13 cellular contexts compared by ENCODE assay signal in genomic region chr20:51586005-51586440, GRCh38. TPM values are rescaled to one million over a fixed set of nuclear protein-coding genes. Genes with fewer than 3 reads are reported as not detected.
A peak's percentile ranks its signal among the peaks of the same experiment; 100 is the strongest.
DNase-seq lines count a peak whose midpoint lies in the region; ATAC-seq, FAIRE-seq and TF ChIP-seq lines count a peak whose summit lies in the region.
"Had no signal": no experiment of that assay in that cellular context is flagged by ENCODE, and none has a peak within 500 bp of the region (broad histone marks: within the 10 kb centered on the region; RNA-seq: fewer than 3 reads in every experiment).

No MANE protein-coding gene starts in this region.

- H3K9me3 ChIP-seq in RWPE2 (ENCODE audit: severe bottlenecking): no peaks in the 10 kb centered on the region
- no peaks in the 10 kb centered on the region for H3K9me3 ChIP-seq in fibroblast of lung (ENCODE audit: control insufficient read depth, insufficient read depth, low read depth, low read length)

- H3K4me1 ChIP-seq in ACC112 (ENCODE audit: control insufficient read depth, insufficient read depth, low read length, unreplicated experiment): peaks cover 10% of the 10 kb centered on the region
- H3K4me1 ChIP-seq in RWPE2 (ENCODE audit: insufficient read depth, poor library complexity, severe bottlenecking): peaks cover 7% of the 10 kb centered on the region
- H3K4me1 ChIP-seq in fibroblast of lung (ENCODE audit: control insufficient read depth, extremely low read depth, insufficient read depth, low read length): peaks cover 2% of the 10 kb centered on the region

- no peaks in the 10 kb centered on the region for H4K20me1 ChIP-seq in fibroblast of lung (ENCODE audit: control insufficient read depth, extremely low read depth, insufficient read depth, low read length)

- ATAC-seq in RWPE2 (ENCODE audit: low read depth): peak; percentile 89
- no peak for ATAC-seq in GM18907 (IDR thresholded peaks at IDR 0.05; ENCODE audit: unreplicated experiment)
- ATAC-seq in GM19023 (IDR thresholded peaks at IDR 0.05; ENCODE audit: unreplicated experiment): no peak
- ATAC-seq: CD8-positive, alpha-beta T cell; stimulated activated naive CD8-positive, alpha-beta T cell treated with anti-CD3 and anti-CD28 coated beads, Interleukin-15, Interleukin-2, amounts not matched to agents 100 U/mL and 50 U/mL, for 24 hours had no signal

- no peak overlapping the region for H3K4me2 ChIP-seq in fibroblast of lung (ENCODE audit: extremely low read depth, insufficient read depth, low read length)

- H2AFZ ChIP-seq in ACC112 (ENCODE audit: low read length, unreplicated experiment) (no peak overlapping the region), fibroblast of lung (ENCODE audit: low read length) (no peak overlapping the region)

- no peak for FAIRE-seq in H54 (lab: Jason Lieb, UNC)
- FAIRE-seq: GM12891 had no signal

- DNase-seq in H54 (ENCODE audit: insufficient read length, low spot score): peak; percentile 66
- no peak for DNase-seq in RWPE2 (ENCODE audit: low spot score)
- DNase-seq in fibroblast of lung (ENCODE audit: low read depth in 2 of 2): peak; percentile 48 to 91
- no peak for DNase-seq in hippocampal formation (lab: John Stamatoyannopoulos, UW)
- DNase-seq in stimulated activated CD4-positive, alpha-beta T cell treated with anti-CD3 and anti-CD28 coated beads, Interleukin-4, amount 100 ng/mL, for 4 hours: no peak
- DNase-seq: activated gamma-delta T cell treated with Interleukin-2 at 50 U/mL for 16 hours; CD8-positive, alpha-beta T cell; stimulated activated naive CD8-positive, alpha-beta T cell treated with anti-CD3 and anti-CD28 coated beads, Interleukin-15, Interleukin-2, amounts not matched to agents 100 U/mL and 50 U/mL, for 24 hours; WERI-Rb-1 had no signal

- no peaks in the 10 kb centered on the region for H3K27me3 ChIP-seq in ACC112 (ENCODE audit: insufficient read depth, low read length)
- no peaks in the 10 kb centered on the region for H3K27me3 ChIP-seq in RWPE2 (ENCODE audit: insufficient read depth, poor library complexity, severe bottlenecking)
- no peaks in the 10 kb centered on the region for H3K27me3 ChIP-seq in fibroblast of lung (ENCODE audit: control insufficient read depth, insufficient read depth, low read length)

- H3K79me2 ChIP-seq in ACC112 (ENCODE audit: control insufficient read depth, insufficient read depth, low read length, unreplicated experiment): no peaks in the 10 kb centered on the region
- H3K79me2 ChIP-seq in fibroblast of lung (ENCODE audit: control insufficient read depth, insufficient read depth, low read length): no peaks in the 10 kb centered on the region

- no peak for TF ChIP-seq POLR2A in H54 (IDR thresholded peaks at IDR 0.05; ENCODE audit: low read depth, low read length)

- H3K36me3 ChIP-seq in ACC112 (ENCODE audit: insufficient read depth, low read length) (no peaks in the 10 kb centered on the region), RWPE2 (ENCODE audit: low read depth) (no peaks in the 10 kb centered on the region), fibroblast of lung (ENCODE audit: control insufficient read depth, insufficient read depth, low read length) (no peaks in the 10 kb centered on the region)
- H3K36me3 ChIP-seq: WERI-Rb-1 had no signal

- TF ChIP-seq CTCF in RWPE2 (IDR thresholded peaks at IDR 0.05; ENCODE audit: poor library complexity, severe bottlenecking): no peak
- TF ChIP-seq CTCF in fibroblast of lung (conservative IDR thresholded peaks at IDR 0.05 in 1 of 2, IDR thresholded peaks at IDR 0.05 in 1 of 2; ENCODE audit: low read depth in 1 of 2, low read length in 2 of 2): no peak

- no peak overlapping the region for H3K9ac ChIP-seq in fibroblast of lung (ENCODE audit: insufficient read depth, low read length)

- no peak overlapping the region for H3K4me3 ChIP-seq in ACC112 (ENCODE audit: low read depth, low read length)
- no peak overlapping the region for H3K4me3 ChIP-seq in RWPE2 (ENCODE audit: severe bottlenecking)
- H3K4me3 ChIP-seq in fibroblast of lung (replicated peaks in 1 of 4; ENCODE audit: control extremely low read depth in 1 of 4, insufficient read depth in 1 of 4, low read depth in 3 of 4, low read length in 4 of 4): no peak overlapping the region

- H3K27ac ChIP-seq in ACC112 (ENCODE audit: low read depth, low read length) (peak overlapping the region; percentile 17; the same call in 1 of the 2 replicates), RWPE2 (ENCODE audit: poor library complexity, severe bottlenecking) (no peak overlapping the region), fibroblast of lung (ENCODE audit: insufficient read depth, low read length) (no peak overlapping the region)
- H3K27ac ChIP-seq: WERI-Rb-1 had no signal

RNA-seq across cellular contexts. Expression of gene NFATC2, which starts 43.5 kb away (rescaled TPM):
- under 0.01 and 0.50 TPM in 2 replicates for total RNA-seq in fibroblast of lung
- 0.11 and 1.2 TPM in 2 replicates for polyA plus RNA-seq in fibroblast of lung
- 0.24 and 2.2 TPM in 2 replicates for polyA plus RNA-seq in fibroblast of lung (2012)
- polyA minus RNA-seq in fibroblast of lung (ENCODE audit: low replicate concordance): 0.26 and 2.8 TPM in 2 replicates

Comparison
In these comparisons a context has a peak if more than half of its experiments do, and no peak if none do; other contexts are left out.
1. DNase-seq: peak in H54 (single experiment) and fibroblast of lung (2 of 2); none in RWPE2 (single experiment), hippocampal formation (0 of 2) and stimulated activated CD4-positive, alpha-beta T cell treated with anti-CD3 and anti-CD28 coated beads, Interleukin-4, amount 100 ng/mL, for 4 hours (0 of 2).